ENCODE assay signal across 8 cellular contexts in the genomic region with DNA sequence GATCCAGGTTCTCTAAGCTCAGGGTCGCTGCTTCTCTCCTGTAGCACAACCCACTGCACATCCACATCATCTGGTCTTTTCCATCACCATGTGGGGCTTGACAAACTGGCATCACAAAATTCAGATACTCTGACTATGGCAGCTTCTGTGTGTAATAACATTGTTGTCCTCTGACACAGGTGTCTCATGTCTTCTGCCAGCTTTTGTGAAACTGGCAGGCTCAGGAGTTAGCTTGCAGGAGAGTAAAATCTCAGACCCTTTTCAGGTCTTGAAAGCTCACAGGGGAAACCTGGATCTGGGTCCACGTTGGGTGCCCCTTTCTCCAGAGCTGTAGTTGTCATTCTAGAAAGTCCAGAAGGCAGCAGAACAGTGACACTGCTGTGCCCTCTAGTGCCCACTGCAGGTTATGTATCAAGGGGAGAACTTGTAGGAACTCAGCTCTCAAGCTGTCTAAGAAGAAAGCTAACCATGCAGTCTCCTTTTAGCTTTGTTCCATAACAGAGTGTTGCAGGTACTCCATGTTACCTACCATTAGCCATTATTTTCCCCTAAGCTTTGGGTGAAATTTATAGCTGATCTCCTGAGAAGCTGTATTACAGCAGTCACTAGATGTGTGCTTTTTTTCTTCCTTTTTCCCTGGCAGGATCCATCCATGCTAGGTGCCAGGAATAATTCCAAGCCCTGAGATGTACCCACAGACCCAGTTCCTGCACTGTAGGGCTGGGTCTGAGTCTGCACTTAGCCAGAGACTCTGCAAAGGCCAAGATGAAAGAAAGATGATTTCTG.
DNase-seq lines count a peak whose midpoint lies in the region; ATAC-seq and TF ChIP-seq lines count a peak whose summit lies in the region.

No MANE protein-coding gene starts in this region.

- no peak for ATAC-seq in effector memory CD8-positive, alpha-beta T cell (replicated peaks)
- no peak for ATAC-seq in CD8-positive, alpha-beta T cell

- DNase-seq in AG20443 (ENCODE audit: low spot score) = peak; percentile 26
- peak; percentile 27 for DNase-seq in GM20000 (ENCODE audit: low spot score)
- peak; percentile 8 for DNase-seq in NCI-H460 (ENCODE audit: extremely low read depth, low read depth)
- peak; percentile 10 for DNase-seq in germinal center (ENCODE audit: low spot score)
- DNase-seq in epidermal melanocyte (ENCODE audit: insufficient read length, low spot score) = no peak
- no peak for DNase-seq in stimulated activated CD4-positive, alpha-beta T cell treated with anti-CD3 and anti-CD28 coated beads, Interleukin-15, amount 100 ng/mL, for 24 hours
- DNase-seq in effector memory CD8-positive, alpha-beta T cell = no peak
- DNase-seq in CD8-positive, alpha-beta T cell = no peak

- no peak overlapping the region for H3K4me3 Mint-ChIP-seq in effector memory CD8-positive, alpha-beta T cell
- H3K4me3 Mint-ChIP-seq in CD8-positive, alpha-beta T cell = no peak overlapping the region

- H3K27ac ChIP-seq in CD8-positive, alpha-beta T cell (ENCODE audit: low read depth, low read length) = no peak overlapping the region

- CTCF ChIA-PET in CD8-positive, alpha-beta T cell (lab: Charles Lee) = interaction anchor here (0.7 kb wide), 1 partner anchor 49 kb away, joined by 3 read pairs; no protein-coding TSS in a partner anchor

- peaks cover 7% of the 10 kb centered on the region for H3K9me3 ChIP-seq in CD8-positive, alpha-beta T cell (ENCODE audit: low read length)

- no peaks in the 10 kb centered on the region for H3K36me3 ChIP-seq in CD8-positive, alpha-beta T cell (ENCODE audit: insufficient read depth, low read length)

- no peak overlapping the region for H3K27ac Mint-ChIP-seq in effector memory CD8-positive, alpha-beta T cell
- H3K27ac Mint-ChIP-seq in CD8-positive, alpha-beta T cell = no peak overlapping the region

- H3K9me3 Mint-ChIP-seq in effector memory CD8-positive, alpha-beta T cell = peaks cover 9 to 21% of the 10 kb centered on the region in 2 donors
- peaks cover 33% of the 10 kb centered on the region for H3K9me3 Mint-ChIP-seq in CD8-positive, alpha-beta T cell

- intact Hi-C loops in CD8-positive, alpha-beta T cell (cut with DNase I, micrococcal nuclease) = no loop called here

- POLR2A ChIA-PET in CD8-positive, alpha-beta T cell (lab: Charles Lee) = no interaction called here

- H3K27me3 Mint-ChIP-seq in effector memory CD8-positive, alpha-beta T cell = no peaks in the 10 kb centered on the region
- H3K27me3 Mint-ChIP-seq in CD8-positive, alpha-beta T cell (ENCODE audit: low read depth) = no peaks in the 10 kb centered on the region

- TF ChIP-seq CTCF in GM20000 (IDR thresholded peaks at IDR 0.05; ENCODE audit: extremely low read depth, missing control alignments) = peak; percentile 5
- no peak for TF ChIP-seq CTCF in CD8-positive, alpha-beta T cell (IDR thresholded peaks at IDR 0.05)

- no peaks in the 10 kb centered on the region for H3K4me1 Mint-ChIP-seq in effector memory CD8-positive, alpha-beta T cell (ENCODE audit: low read depth in 2 of 2)
- no peaks in the 10 kb centered on the region for H3K4me1 Mint-ChIP-seq in CD8-positive, alpha-beta T cell (ENCODE audit: low read depth)

- H3K4me1 ChIP-seq in CD8-positive, alpha-beta T cell (ENCODE audit: insufficient read depth, low read length) = no peaks in the 10 kb centered on the region

- no peak overlapping the region for H3K4me3 ChIP-seq in CD8-positive, alpha-beta T cell (ENCODE audit: low read depth, low read length)

- no peaks in the 10 kb centered on the region for H3K27me3 ChIP-seq in CD8-positive, alpha-beta T cell (ENCODE audit: insufficient read depth, low read length)

- no peaks in the 10 kb centered on the region for H3K36me3 Mint-ChIP-seq in effector memory CD8-positive, alpha-beta T cell (ENCODE audit: insufficient read depth)
- peaks cover 11% of the 10 kb centered on the region for H3K36me3 Mint-ChIP-seq in CD8-positive, alpha-beta T cell

Comparison
In these comparisons a context has a peak if more than half of its experiments do, and no peak if none do; other contexts are left out.
1. DNase-seq: peak in AG20443 (single experiment), GM20000 (single experiment), NCI-H460 (single experiment) and germinal center (single experiment); none in epidermal melanocyte (single experiment), stimulated activated CD4-positive, alpha-beta T cell treated with anti-CD3 and anti-CD28 coated beads, Interleukin-15, amount 100 ng/mL, for 24 hours (single experiment), effector memory CD8-positive, alpha-beta T cell (0 of 3) and CD8-positive, alpha-beta T cell (0 of 7).